ENCODE assay signal across 8 cellular contexts in the genomic region with DNA sequence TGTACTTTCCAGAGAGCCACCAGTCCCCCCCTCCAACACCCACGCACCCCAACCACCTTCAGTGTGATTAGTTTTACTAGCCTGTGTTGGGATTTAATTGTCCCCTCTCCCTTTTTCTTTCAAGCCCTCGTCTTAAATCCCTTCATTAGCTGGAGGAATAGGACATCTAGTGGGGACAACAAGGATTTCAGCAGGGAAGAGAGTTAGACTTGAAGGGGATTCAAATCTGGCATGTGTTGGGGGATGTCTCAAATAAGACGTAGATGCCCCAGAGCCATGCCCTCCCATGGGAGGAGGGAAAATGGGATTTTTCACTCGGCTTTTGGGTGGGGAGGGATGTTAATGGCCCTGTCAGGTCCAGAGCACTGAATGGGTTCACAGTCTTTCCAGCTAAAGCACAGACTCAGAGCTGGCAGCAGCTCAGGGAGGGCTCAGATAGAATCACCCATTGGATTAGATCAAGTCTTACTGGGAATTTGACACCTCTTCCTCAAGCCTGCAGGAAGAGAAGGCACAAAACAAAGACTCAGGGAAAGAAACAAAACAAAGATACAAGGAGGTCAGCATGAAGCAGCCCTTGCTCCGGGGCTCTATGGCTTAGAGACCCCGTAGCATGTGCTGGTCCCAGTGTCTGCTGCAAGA. TPM values are rescaled to one million over a fixed set of nuclear protein-coding genes. Genes with fewer than 3 reads are reported as not detected.
DNase-seq lines count a peak whose midpoint lies in the region; ATAC-seq and TF ChIP-seq lines count a peak whose summit lies in the region.

No MANE protein-coding gene starts in this region.

- H3K4me3 Mint-ChIP-seq in chondrocyte (ENCODE audit: unreplicated experiment), result no peak overlapping the region

- no peaks in the 10 kb centered on the region for H3K4me1 ChIP-seq in osteoblast (ENCODE audit: insufficient read depth, low read length)

- H3K4me2 ChIP-seq in osteoblast (ENCODE audit: insufficient read depth, low read length), result no peak overlapping the region

- ATAC-seq in activated CD4-positive, CD25-positive, alpha-beta regulatory T cell treated with anti-CD3 and anti-CD28 coated beads, Interleukin-2, amount 50 U/mL, for 24 hours, result no peak
- ATAC-seq in activated naive CD4-positive, alpha-beta T cell treated with anti-CD3 and anti-CD28 coated beads, Interleukin-2, amount 50 U/mL, for 72 hours, result no peak
- ATAC-seq in HG02870 (IDR thresholded peaks at IDR 0.05; ENCODE audit: unreplicated experiment), result no peak

- DNase-seq in GM06990 (ENCODE audit: extremely low read depth, insufficient read length), result no peak
- DNase-seq in NCI-H146 (lab: John Stamatoyannopoulos, UW), result peak; percentile 20
- no peak for DNase-seq in chondrocyte (ENCODE audit: low spot score)
- DNase-seq in osteoblast (ENCODE audit: insufficient read length, low spot score, missing footprints), result no peak
- no peak for DNase-seq in activated naive CD4-positive, alpha-beta T cell treated with anti-CD3 and anti-CD28 coated beads, Interleukin-2, amount 50 U/mL, for 16 hours
- no peak for DNase-seq in activated naive CD4-positive, alpha-beta T cell treated with anti-CD3 and anti-CD28 coated beads, Interleukin-2, amount 50 U/mL, for 72 hours (ENCODE audit: low spot score in 2 of 2)

- H2AFZ ChIP-seq in osteoblast (ENCODE audit: low read length), result no peak overlapping the region

- no peaks in the 10 kb centered on the region for H3K9me3 Mint-ChIP-seq in chondrocyte (ENCODE audit: low read depth)
- no peaks in the 10 kb centered on the region for H3K9me3 Mint-ChIP-seq in activated naive CD4-positive, alpha-beta T cell treated with anti-CD3 and anti-CD28 coated beads, Interleukin-2, amount 50 U/mL, for 72 hours

- no peaks in the 10 kb centered on the region for H3K36me3 Mint-ChIP-seq in chondrocyte (ENCODE audit: low read depth)
- H3K36me3 Mint-ChIP-seq in activated naive CD4-positive, alpha-beta T cell treated with anti-CD3 and anti-CD28 coated beads, Interleukin-2, amount 50 U/mL, for 72 hours, result no peaks in the 10 kb centered on the region

- peaks cover 15% of the 10 kb centered on the region for H3K4me1 Mint-ChIP-seq in chondrocyte (ENCODE audit: low read depth)

- H3K36me3 ChIP-seq in GM06990 (ENCODE audit: control insufficient read depth, insufficient read depth, low read length) (no peaks in the 10 kb centered on the region), osteoblast (ENCODE audit: insufficient read depth, low read length) (no peaks in the 10 kb centered on the region)

- no peaks in the 10 kb centered on the region for H3K9me3 ChIP-seq in osteoblast (ENCODE audit: low read depth, low read length)

- TF ChIP-seq CTCF in GM06990 (IDR thresholded peaks at IDR 0.05; ENCODE audit: insufficient read depth, low read length, poor library complexity, severe bottlenecking) (peak; percentile 7), chondrocyte (IDR thresholded peaks at IDR 0.05) (peak; percentile 89), osteoblast (IDR thresholded peaks at IDR 0.05; ENCODE audit: extremely low read depth, low read depth, low read length) (peak; percentile 73)

- no peaks in the 10 kb centered on the region for H3K79me2 ChIP-seq in osteoblast (ENCODE audit: insufficient read depth, low read length)

- no peak overlapping the region for H3K27ac ChIP-seq in osteoblast (ENCODE audit: low read depth, low read length)

- peaks cover 4% of the 10 kb centered on the region; the same call in 1 of the 2 replicates for H3K27me3 ChIP-seq in GM06990 (replicated peaks; ENCODE audit: control insufficient read depth, insufficient read depth, low read length)
- peaks cover 41% of the 10 kb centered on the region for H3K27me3 ChIP-seq in osteoblast (ENCODE audit: insufficient read depth, low read length)

- H3K27me3 Mint-ChIP-seq in chondrocyte (ENCODE audit: low read depth), result peaks cover 28% of the 10 kb centered on the region

- H3K4me3 ChIP-seq in GM06990 (replicated peaks; ENCODE audit: low read depth, low read length), result no peak overlapping the region
- no peak overlapping the region for H3K4me3 ChIP-seq in osteoblast (ENCODE audit: insufficient read depth, low read length)

- peaks cover 8% of the 10 kb centered on the region for H4K20me1 ChIP-seq in osteoblast (ENCODE audit: insufficient read depth, low read length)

- no peak overlapping the region for H3K27ac Mint-ChIP-seq in chondrocyte (ENCODE audit: unreplicated experiment)
- no peak overlapping the region for H3K27ac Mint-ChIP-seq in activated naive CD4-positive, alpha-beta T cell treated with anti-CD3 and anti-CD28 coated beads, Interleukin-2, amount 50 U/mL, for 72 hours

RNA-seq across cellular contexts. Expression of a gene that starts 10.7 kb away (rescaled TPM):
- total RNA-seq in chondrocyte (not detected in 3 replicates), osteoblast (not detected in 2 replicates)
- not detected for total RNA-seq in activated naive CD4-positive, alpha-beta T cell treated with anti-CD3 and anti-CD28 coated beads, Interleukin-2, amount 50 U/mL, for 72 hours

RNA-seq across cellular contexts. Expression of a gene that starts 11.1 kb away (rescaled TPM):
- 107 to 716 TPM (median 110 TPM) in 3 replicates for total RNA-seq in chondrocyte
- 53.9 and 68.8 TPM in 2 replicates for total RNA-seq in osteoblast
- total RNA-seq in activated naive CD4-positive, alpha-beta T cell treated with anti-CD3 and anti-CD28 coated beads, Interleukin-2, amount 50 U/mL, for 72 hours, result 1 to 10 TPM in 1 of 2 donors, under 1 TPM in 1; 0.31 to 2.0 TPM

RNA-seq across cellular contexts. Expression of a gene that starts 21.3 kb away (rescaled TPM):
- total RNA-seq in chondrocyte, result not detected in 3 replicates
- under 0.01 TPM in 1 of 2 replicates, not detected in the other for total RNA-seq in osteoblast
- not detected for total RNA-seq in activated naive CD4-positive, alpha-beta T cell treated with anti-CD3 and anti-CD28 coated beads, Interleukin-2, amount 50 U/mL, for 72 hours

Comparison
In these comparisons a context has a peak if more than half of its experiments do, and no peak if none do; other contexts are left out.
1. CTCF ChIP-seq: peak in every context shown above with its lines; median percentile 89 in chondrocyte; 73 in osteoblast; 7 in GM06990.
2. RNA of a gene that starts 11.1 kb away (total RNA-seq): 107 to 716 TPM in chondrocyte and 53.9 to 68.8 TPM in osteoblast; 0.31 to 2.0 TPM in activated naive CD4-positive, alpha-beta T cell treated with anti-CD3 and anti-CD28 coated beads, Interleukin-2, amount 50 U/mL, for 72 hours; every median in the first group is over 10 times any median in the second.